Comparison of ENCODE assay signal across 8 cellular contexts in the genomic region with DNA sequence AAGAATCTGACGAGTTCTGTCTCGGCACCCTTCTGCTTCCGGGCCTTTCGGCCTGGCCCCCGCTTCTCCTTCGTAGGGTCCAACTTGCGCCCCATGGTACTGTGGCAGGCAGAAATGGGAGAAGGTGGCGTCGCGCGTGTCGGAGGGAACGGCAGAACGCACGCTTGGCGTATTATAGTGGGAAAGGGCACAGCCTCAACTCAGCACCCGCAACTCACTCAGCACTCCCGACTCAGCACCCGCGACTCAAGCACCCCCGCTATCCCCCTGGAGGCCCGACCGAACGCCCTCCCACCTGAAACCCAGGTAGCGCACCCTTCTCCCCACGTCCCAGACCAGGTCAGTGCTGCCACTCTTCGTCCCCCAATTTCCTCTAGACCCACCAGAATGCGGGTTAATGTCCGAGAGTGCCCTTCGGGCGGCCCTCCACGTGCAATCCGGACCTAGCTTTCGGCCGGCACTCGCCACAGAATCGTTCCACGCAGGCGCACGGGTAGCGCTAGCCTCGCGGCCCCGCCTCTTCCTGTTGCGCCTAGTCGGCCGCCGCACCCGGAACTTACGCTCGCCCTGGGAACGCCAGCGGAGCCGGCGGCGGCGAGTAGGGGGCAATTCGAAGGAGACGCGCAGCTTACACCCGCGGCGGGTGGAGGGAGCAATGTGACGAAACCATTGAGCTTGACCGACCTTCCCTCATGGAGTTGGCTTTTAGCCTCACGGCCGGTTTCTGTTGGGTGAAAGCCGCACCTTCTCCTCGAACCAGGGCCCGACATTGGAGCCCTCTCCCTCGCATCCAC. TPM values are rescaled to one million over a fixed set of nuclear protein-coding genes. Genes with fewer than 3 reads are reported as not detected.
DNase-seq lines count a peak whose midpoint lies in the region; ATAC-seq and TF ChIP-seq lines count a peak whose summit lies in the region.

A gene (minus strand): TSS at position 468 of the 794 bp plus-strand sequence. CDS start 373 bp downstream, at position 95.

- 0% methylated on average over 52 to 66 of the region's 71 CpGs for WGBS in lower leg skin, 2 donors

- peak within 1 kb of the TSS; percentile 74 to 90 (median 83) for H3K27ac ChIP-seq in BLaER1 treated with 17β-estradiol and CSF1 and Interleukin-3, amounts not matched to agents 10 nM and 100 nM
- peak within 1 kb of the TSS in 57 of 59 donors; percentile 53 to 95 (median 86) for H3K27ac ChIP-seq in dorsolateral prefrontal cortex

- no peaks in the 10 kb centered on the region for H3K27me3 ChIP-seq in BLaER1 treated with 17β-estradiol and CSF1 and Interleukin-3, amounts not matched to agents 10 nM and 100 nM
- H3K27me3 ChIP-seq in dorsolateral prefrontal cortex, result no peaks in the 10 kb centered on the region

- H3K4me1 ChIP-seq in BLaER1 treated with 17β-estradiol and CSF1 and Interleukin-3, amounts not matched to agents 10 nM and 100 nM, result peaks cover 27 to 41% (median 33%) of the 10 kb centered on the region in 10 experiments

- peak in 1 of 2 donors; percentile 3 for TF ChIP-seq POLR2A in lower leg skin (IDR thresholded peaks at IDR 0.05)

- peak within 1 kb of the TSS; percentile 69 to 97 (median 93) for H3K4me2 ChIP-seq in BLaER1 treated with 17β-estradiol and CSF1 and Interleukin-3, amounts not matched to agents 10 nM and 100 nM

- DNase-seq in NCI-H82 (lab: John Stamatoyannopoulos, UW), result peak; percentile 97
- DNase-seq in activated CD4-positive, alpha-beta T cell treated with anti-CD3 and anti-CD28 coated beads, Interleukin-2, amount 50 U/mL, for 48 hours, result peak; percentile 91 to 93
- DNase-seq in dorsolateral prefrontal cortex, result peak; percentile 82 to 94 (median 90)
- peak; percentile 84 to 98 for DNase-seq in lower leg skin (ENCODE audit: low spot score in 2 of 2)
- DNase-seq in stimulated activated CD4-positive, alpha-beta T cell treated with anti-CD3 and anti-CD28 coated beads, Interleukin-4, amount 100 ng/mL, for 4 hours, result peak; percentile 84 to 89

- peaks cover 3 to 83% (median 50%) of the 10 kb centered on the region in 11 experiments; a peak in 21 of 22 replicates for H4K20me1 ChIP-seq in BLaER1 treated with 17β-estradiol and CSF1 and Interleukin-3, amounts not matched to agents 10 nM and 100 nM

- H3K4me3 ChIP-seq in BLaER1 treated with 17β-estradiol and CSF1 and Interleukin-3, amounts not matched to agents 10 nM and 100 nM, result peak within 1 kb of the TSS; percentile 71 to 92 (median 78)
- H3K4me3 ChIP-seq in dorsolateral prefrontal cortex, result peak within 1 kb of the TSS; percentile 60 to 89 (median 77)
- H3K4me3 ChIP-seq in lower leg skin (ENCODE audit: low read depth, poor library complexity, severe bottlenecking), result peak within 1 kb of the TSS; percentile 60

- H3K36me3 ChIP-seq in BLaER1 treated with 17β-estradiol and CSF1 and Interleukin-3, amounts not matched to agents 10 nM and 100 nM, result peaks cover 76 to 86% (median 82%) of the 10 kb centered on the region in 11 experiments

- ATAC-seq in GM19351 (IDR thresholded peaks at IDR 0.05; ENCODE audit: unreplicated experiment) (peak; percentile 86), HG03571 (IDR thresholded peaks at IDR 0.05; ENCODE audit: unreplicated experiment) (peak; percentile 72)

- peak within 1 kb of the TSS; percentile 81 to 93 (median 86) for H3K9ac ChIP-seq in BLaER1 treated with 17β-estradiol and CSF1 and Interleukin-3, amounts not matched to agents 10 nM and 100 nM

- intact Hi-C loops in dorsolateral prefrontal cortex (cut with DNase I), result loop anchor here in 1 of 2 donors (5.0 kb wide), 1 partner anchor 34 kb away; no protein-coding TSS in a partner anchor
- intact Hi-C loops in lower leg skin (cut with DNase I; ENCODE audit: low total_unique reads), result no loop called here

- H3K9me3 ChIP-seq in BLaER1 treated with 17β-estradiol and CSF1 and Interleukin-3, amounts not matched to agents 10 nM and 100 nM (replicated peaks in 1 of 11), result no peaks in the 10 kb centered on the region

- peak in 36 of 56 donors; percentile 6 to 47 (median 26) for TF ChIP-seq CTCF in dorsolateral prefrontal cortex (IDR thresholded peaks at IDR 0.05 in 54 of 56, conservative IDR thresholded peaks at IDR 0.05 in 2 of 56; ENCODE audit: low read depth in 1 of 56, partially characterized antibody in 56 of 56)
- no peak for TF ChIP-seq CTCF in lower leg skin (IDR thresholded peaks at IDR 0.05)

RNA-seq across cellular contexts. Expression of the gene that starts here (rescaled TPM):
- total RNA-seq in dorsolateral prefrontal cortex, result 10 to 100 TPM; 17.8 to 57.6 (median 26.6) TPM
- total RNA-seq in lower leg skin, result 10 to 100 TPM; 16.2 to 24.0 (median 23.4) TPM

Comparison
In these comparisons a context has a peak if more than half of its experiments do, and no peak if none do; other contexts are left out.
1. Peak in every context shown above with its lines: DNase-seq, ATAC-seq, H3K4me3 ChIP-seq and H3K27ac ChIP-seq.
2. CTCF ChIP-seq: peak in dorsolateral prefrontal cortex (36 of 56); none in lower leg skin (0 of 3).